ENCODE assay signal across 1 cellular context in genomic region chr1:162422662-162423375, GRCh38.
TF ChIP-seq lines count a peak whose summit lies in the region.

No MANE protein-coding gene starts in this region.

TF ChIP-seq in K562, 482 proteins besides CTCF, POLR2A, EP300 and RAD21 (continues in another document):
- peak; percentile 44 to 49; a peak in 1 of 4 replicates for TF ChIP-seq KDM1A (IDR thresholded peaks at IDR 0.05)
- peak; percentile 23; the same call in 1 of the 2 replicates for TF ChIP-seq L3MBTL2 (IDR thresholded peaks at IDR 0.05)
- no peak for TF ChIP-seq ERF (CRISPR knock-in tag; IDR thresholded peaks at IDR 0.05)
- TF ChIP-seq ARID2 (IDR thresholded peaks at IDR 0.05) = no peak
- peak; percentile 92 for TF ChIP-seq SMARCE1 (IDR thresholded peaks at IDR 0.05)
- peak; percentile 63; the same call in 1 of the 2 replicates for TF ChIP-seq CTBP1 (IDR thresholded peaks at IDR 0.05; ENCODE audit: borderline replicate concordance)
- TF ChIP-seq FOXK2 (conservative IDR thresholded peaks at IDR 0.05 in 1 of 2, IDR thresholded peaks at IDR 0.05 in 1 of 2; ENCODE audit: low read depth in 2 of 2) = peak in 1 of 2 experiments; percentile 24; a peak in 1 of 4 replicates
- no peak for TF ChIP-seq ILK (tag; IDR thresholded peaks at IDR 0.05; ENCODE audit: borderline replicate concordance, low read depth)
- 0 out of 2 replicates have a peak, but pooled peaks have one; percentile 22 for TF ChIP-seq ETV5 (CRISPR knock-in tag; IDR thresholded peaks at IDR 0.05; ENCODE audit: low read depth)
- no peak for TF ChIP-seq SUPT5H (IDR thresholded peaks at IDR 0.05)
- no peak for TF ChIP-seq CHD7 (IDR thresholded peaks at IDR 0.05; ENCODE audit: low read depth, low read length)
- no peak for TF ChIP-seq FOXO4 (CRISPR knock-in tag; IDR thresholded peaks at IDR 0.05)
- TF ChIP-seq FOSL1 (tag; conservative IDR thresholded peaks at IDR 0.05) = 0 out of 2 replicates have a peak, but pooled peaks have one; percentile 16
- TF ChIP-seq GMEB1 (CRISPR knock-in tag; IDR thresholded peaks at IDR 0.05) = no peak
- no peak for TF ChIP-seq MED1 (CRISPR knock-in tag; IDR thresholded peaks at IDR 0.05; ENCODE audit: borderline replicate concordance)
- TF ChIP-seq CREM (IDR thresholded peaks at IDR 0.05; ENCODE audit: low read depth) = 0 out of 2 replicates have a peak, but pooled peaks have one; percentile 12
- no peak for TF ChIP-seq DLX4 (CRISPR knock-in tag; IDR thresholded peaks at IDR 0.05)
- 0 out of 2 replicates have a peak, but pooled peaks have one; percentile 46 for TF ChIP-seq ZNF584 (CRISPR knock-in tag; IDR thresholded peaks at IDR 0.05; ENCODE audit: low read depth)
- no peak for TF ChIP-seq BRD4 (IDR thresholded peaks at IDR 0.05)
- peak; percentile 46; the same call in 1 of the 2 replicates for TF ChIP-seq ZNF766 (CRISPR knock-in tag; conservative IDR thresholded peaks at IDR 0.05)
- TF ChIP-seq ZNF639 (CRISPR knock-in tag; conservative IDR thresholded peaks at IDR 0.05 in 1 of 2, IDR thresholded peaks at IDR 0.05 in 1 of 2) = no peak
- TF ChIP-seq MCM3 (IDR thresholded peaks at IDR 0.05) = no peak
- 0 out of 2 replicates have a peak, but pooled peaks have one; percentile 29 for TF ChIP-seq DMBX1 (CRISPR knock-in tag; IDR thresholded peaks at IDR 0.05; ENCODE audit: borderline replicate concordance)
- peak; percentile 53; the same call in 1 of the 2 replicates for TF ChIP-seq TEAD4 (IDR thresholded peaks at IDR 0.05; ENCODE audit: low read length)
- 0 out of 2 replicates have a peak, but pooled peaks have one; percentile 65 for TF ChIP-seq TEAD4 (CRISPR knock-in tag; IDR thresholded peaks at IDR 0.05; ENCODE audit: borderline replicate concordance)
- 0 out of 2 replicates have a peak, but pooled peaks have one; percentile 29 for TF ChIP-seq CXXC5 (CRISPR knock-in tag; IDR thresholded peaks at IDR 0.05)
- peak; percentile 74 for TF ChIP-seq BCOR (IDR thresholded peaks at IDR 0.05)
- TF ChIP-seq ZC3H11A (IDR thresholded peaks at IDR 0.05; ENCODE audit: low read depth, low read length) = no peak
- TF ChIP-seq MLLT1 (IDR thresholded peaks at IDR 0.05) = peak in 1 of 2 experiments; percentile 86; a peak in 2 of 4 replicates
- TF ChIP-seq RCOR1 (IDR thresholded peaks at IDR 0.05; ENCODE audit: borderline replicate concordance in 1 of 2, low read depth in 2 of 2, low read length in 2 of 2) = peak in 1 of 2 experiments; percentile 70; a peak in 1 of 4 replicates
- TF ChIP-seq TSC22D4 (tag; IDR thresholded peaks at IDR 0.05) = no peak
